ENCODE assay signal across 9 cellular contexts in the genomic region with DNA sequence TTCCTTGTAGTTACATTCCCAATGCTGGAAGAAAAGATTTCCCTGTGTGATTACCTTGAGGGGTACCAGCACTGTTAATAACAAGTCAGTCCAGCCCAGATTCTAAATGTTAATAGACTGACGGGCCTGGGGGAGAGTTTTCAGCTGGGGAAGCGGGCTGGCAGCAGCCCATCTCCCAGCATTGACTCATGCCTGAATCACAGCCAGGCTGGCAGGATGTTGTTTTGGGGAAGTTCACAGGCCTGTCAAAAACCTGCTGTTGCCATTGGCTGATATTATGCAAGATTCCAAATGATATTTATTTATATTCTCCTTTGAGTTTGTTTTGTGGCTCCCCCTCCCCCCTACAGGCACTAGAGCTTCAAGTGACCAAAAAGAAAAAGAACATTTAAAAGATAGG.
DNase-seq lines count a peak whose midpoint lies in the region; ATAC-seq, FAIRE-seq and TF ChIP-seq lines count a peak whose summit lies in the region.
"Had no signal": no experiment of that assay in that cellular context is flagged by ENCODE, and none has a peak within 500 bp of the region (broad histone marks: within the 10 kb centered on the region; RNA-seq: fewer than 3 reads in every experiment).

No MANE protein-coding gene starts in this region.

- TF ChIP-seq EP300 in SK-N-SH (IDR thresholded peaks at IDR 0.05; ENCODE audit: borderline replicate concordance in 1 of 2, low read depth in 1 of 2, low read length in 1 of 2) (peak in 1 of 2 experiments; percentile 82; a peak in 2 of 4 replicates), ovary (IDR thresholded peaks at IDR 0.05) (no peak)

- WGBS in SK-N-SH (ENCODE audit: low lambda C conversion rate), result 0% methylated on average over 1 of the region's 2 CpGs
- WGBS in ovary, 3 donors, result 25 to 44% (median 30%) methylated on average over 2 of the region's 2 CpGs
- 37 to 72% (median 52%) methylated on average over 2 of the region's 2 CpGs for WGBS in small intestine, 3 donors

- no peak for TF ChIP-seq CTCF in SK-N-SH (IDR thresholded peaks at IDR 0.05)
- no peak for TF ChIP-seq CTCF in fibroblast of the aortic adventitia (IDR thresholded peaks at IDR 0.05; ENCODE audit: insufficient read depth, low read length)
- no peak for TF ChIP-seq CTCF in ovary (IDR thresholded peaks at IDR 0.05)

- H3K79me2 ChIP-seq in SK-N-SH (ENCODE audit: insufficient read depth), result no peaks in the 10 kb centered on the region

- H3K4me3 ChIP-seq in SK-N-SH (ENCODE audit: low read depth in 2 of 2, low read length in 1 of 2), result no peak overlapping the region
- no peak overlapping the region for H3K4me3 ChIP-seq in fibroblast of the aortic adventitia (ENCODE audit: low read depth, low read length)
- no peak overlapping the region for H3K4me3 ChIP-seq in ovary
- H3K4me3 ChIP-seq in small intestine (ENCODE audit: low read depth in 1 of 2, low read length in 2 of 2), result no peak overlapping the region

- H3K9me2 ChIP-seq in SK-N-SH, result no peaks in the 10 kb centered on the region

- no peaks in the 10 kb centered on the region for H3K9me3 ChIP-seq in SK-N-SH
- H3K9me3 ChIP-seq in ovary, result no peaks in the 10 kb centered on the region
- H3K9me3 ChIP-seq in small intestine (ENCODE audit: control insufficient read depth, low read depth), result no peaks in the 10 kb centered on the region

- H2AFZ ChIP-seq in SK-N-SH (ENCODE audit: low read depth), result 0 out of 2 replicates have a peak overlapping the region, but pooled peaks have one; percentile 37

- H3K4me1 ChIP-seq in SK-N-SH (ENCODE audit: control insufficient read depth in 1 of 2, insufficient read depth in 2 of 2, low read depth in 1 of 2, low read length in 1 of 2) (peaks cover 2 to 31% of the 10 kb centered on the region in 2 experiments), ovary (ENCODE audit: insufficient read depth) (peaks cover 16% of the 10 kb centered on the region), small intestine (ENCODE audit: control insufficient read depth in 2 of 2, insufficient read depth in 1 of 2, low read depth in 1 of 2, low read length in 1 of 2) (no peaks in the 10 kb centered on the region)

- H3K27ac ChIP-seq in SK-N-SH (ENCODE audit: low read depth in 2 of 2, low read length in 1 of 2) (peak overlapping the region in 1 of 2 experiments; percentile 64; a peak in 2 of 4 replicates), ovary (peak overlapping the region in 1 of 2 donors; percentile 22), small intestine (ENCODE audit: low read depth in 1 of 2, low read length in 1 of 2) (no peak overlapping the region)

- ATAC-seq in GM21529 (IDR thresholded peaks at IDR 0.05; ENCODE audit: unreplicated experiment), result no peak

- H3K36me3 ChIP-seq in SK-N-SH (replicated peaks in 1 of 2; ENCODE audit: control insufficient read depth in 1 of 2, insufficient read depth in 2 of 2, low read length in 1 of 2) (no peaks in the 10 kb centered on the region), ovary (no peaks in the 10 kb centered on the region), small intestine (ENCODE audit: control insufficient read depth in 2 of 2, insufficient read depth in 2 of 2, low read length in 2 of 2) (no peaks in the 10 kb centered on the region)

- CTCF ChIA-PET in SK-N-SH (lab: Yijun Ruan, JAX), result no interaction called here

- DNase-seq in EL (peak; percentile 90), SK-N-SH (peak; percentile 1), fibroblast of the aortic adventitia (ENCODE audit: low read depth) (peak; percentile 84), ovary (peak; percentile 15 to 51 (median 45)), small intestine (no peak), NCI-H526 (lab: John Stamatoyannopoulos, UW) (no peak), SW480 (ENCODE audit: low spot score) (no peak)
- DNase-seq: activated CD4-positive, CD25-positive, alpha-beta regulatory T cell had no signal

- POLR2A ChIA-PET in SK-N-SH (lab: Yijun Ruan, JAX), result no interaction called here

- no peaks in the 10 kb centered on the region for H4K20me1 ChIP-seq in SK-N-SH (ENCODE audit: insufficient read depth)

- no peak for FAIRE-seq in small intestine (lab: Jason Lieb, UNC)

- no peak for TF ChIP-seq RAD21 in SK-N-SH (IDR thresholded peaks at IDR 0.05; ENCODE audit: low read length)

- H3K27me3 ChIP-seq in SK-N-SH (ENCODE audit: insufficient read depth) (no peaks in the 10 kb centered on the region), ovary (no peaks in the 10 kb centered on the region), small intestine (ENCODE audit: control insufficient read depth in 2 of 2, insufficient read depth in 2 of 2, low read length in 2 of 2) (no peaks in the 10 kb centered on the region)

- peak overlapping the region; percentile 65; the same call in 1 of the 2 replicates for H3K4me2 ChIP-seq in SK-N-SH

- no peak for TF ChIP-seq POLR2A in ovary (IDR thresholded peaks at IDR 0.05)

- intact Hi-C loops in ovary (cut with DNase I), result no loop called here

- H3F3A ChIP-seq in SK-N-SH (replicated peaks; ENCODE audit: insufficient read depth), result peaks cover 14% of the 10 kb centered on the region

- H3K9ac ChIP-seq in SK-N-SH, result no peak overlapping the region; the same call in 1 of the 2 replicates

TF ChIP-seq in SK-N-SH, 30 proteins besides CTCF, POLR2A, EP300 and RAD21 (continues in another document):
- TF ChIP-seq, protein P1, sequence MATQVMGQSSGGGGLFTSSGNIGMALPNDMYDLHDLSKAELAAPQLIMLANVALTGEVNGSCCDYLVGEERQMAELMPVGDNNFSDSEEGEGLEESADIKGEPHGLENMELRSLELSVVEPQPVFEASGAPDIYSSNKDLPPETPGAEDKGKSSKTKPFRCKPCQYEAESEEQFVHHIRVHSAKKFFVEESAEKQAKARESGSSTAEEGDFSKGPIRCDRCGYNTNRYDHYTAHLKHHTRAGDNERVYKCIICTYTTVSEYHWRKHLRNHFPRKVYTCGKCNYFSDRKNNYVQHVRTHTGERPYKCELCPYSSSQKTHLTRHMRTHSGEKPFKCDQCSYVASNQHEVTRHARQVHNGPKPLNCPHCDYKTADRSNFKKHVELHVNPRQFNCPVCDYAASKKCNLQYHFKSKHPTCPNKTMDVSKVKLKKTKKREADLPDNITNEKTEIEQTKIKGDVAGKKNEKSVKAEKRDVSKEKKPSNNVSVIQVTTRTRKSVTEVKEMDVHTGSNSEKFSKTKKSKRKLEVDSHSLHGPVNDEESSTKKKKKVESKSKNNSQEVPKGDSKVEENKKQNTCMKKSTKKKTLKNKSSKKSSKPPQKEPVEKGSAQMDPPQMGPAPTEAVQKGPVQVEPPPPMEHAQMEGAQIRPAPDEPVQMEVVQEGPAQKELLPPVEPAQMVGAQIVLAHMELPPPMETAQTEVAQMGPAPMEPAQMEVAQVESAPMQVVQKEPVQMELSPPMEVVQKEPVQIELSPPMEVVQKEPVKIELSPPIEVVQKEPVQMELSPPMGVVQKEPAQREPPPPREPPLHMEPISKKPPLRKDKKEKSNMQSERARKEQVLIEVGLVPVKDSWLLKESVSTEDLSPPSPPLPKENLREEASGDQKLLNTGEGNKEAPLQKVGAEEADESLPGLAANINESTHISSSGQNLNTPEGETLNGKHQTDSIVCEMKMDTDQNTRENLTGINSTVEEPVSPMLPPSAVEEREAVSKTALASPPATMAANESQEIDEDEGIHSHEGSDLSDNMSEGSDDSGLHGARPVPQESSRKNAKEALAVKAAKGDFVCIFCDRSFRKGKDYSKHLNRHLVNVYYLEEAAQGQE (IDR thresholded peaks at IDR 0.05; ENCODE audit: low read depth, low read length), result no peak
- TF ChIP-seq RFX5 (IDR thresholded peaks at IDR 0.05; ENCODE audit: low read length) (no peak), POLR2AphosphoS5 (IDR thresholded peaks at IDR 0.05; ENCODE audit: low read depth, low read length) (0 out of 2 replicates have a peak, but pooled peaks have one; percentile 19), JUND (IDR thresholded peaks at IDR 0.05) (peak; percentile 86), MXI1 (IDR thresholded peaks at IDR 0.05; ENCODE audit: low read depth, low read length) (no peak), ELF1 (IDR thresholded peaks at IDR 0.05) (no peak), FOSL2 (IDR thresholded peaks at IDR 0.05; ENCODE audit: borderline replicate concordance, low read depth) (peak; percentile 95), RCOR1 (IDR thresholded peaks at IDR 0.05; ENCODE audit: low read length) (no peak), FOXJ3 (CRISPR knock-in tag; IDR thresholded peaks at IDR 0.05) (no peak), NFIC (IDR thresholded peaks at IDR 0.05; ENCODE audit: borderline replicate concordance) (peak; percentile 93), SMC3 (IDR thresholded peaks at IDR 0.05; ENCODE audit: low read depth, low read length) (no peak), TEAD4 (IDR thresholded peaks at IDR 0.05; ENCODE audit: borderline replicate concordance, insufficient read depth) (peak; percentile 65), SIN3A (IDR thresholded peaks at IDR 0.05; ENCODE audit: borderline replicate concordance, low read depth, low read length) (peak; percentile 70; the same call in 1 of the 2 replicates), NRF1 (IDR thresholded peaks at IDR 0.05; ENCODE audit: low read depth, low read length) (no peak), RXRA (IDR thresholded peaks at IDR 0.05; ENCODE audit: borderline replicate concordance, low read depth) (peak; percentile 87), TAF1 (IDR thresholded peaks at IDR 0.05; ENCODE audit: borderline replicate concordance, low read depth, low read length) (no peak)
- TF ChIP-seq, protein P2, sequence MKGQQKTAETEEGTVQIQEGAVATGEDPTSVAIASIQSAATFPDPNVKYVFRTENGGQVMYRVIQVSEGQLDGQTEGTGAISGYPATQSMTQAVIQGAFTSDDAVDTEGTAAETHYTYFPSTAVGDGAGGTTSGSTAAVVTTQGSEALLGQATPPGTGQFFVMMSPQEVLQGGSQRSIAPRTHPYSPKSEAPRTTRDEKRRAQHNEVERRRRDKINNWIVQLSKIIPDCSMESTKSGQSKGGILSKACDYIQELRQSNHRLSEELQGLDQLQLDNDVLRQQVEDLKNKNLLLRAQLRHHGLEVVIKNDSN (IDR thresholded peaks at IDR 0.05; ENCODE audit: borderline replicate concordance, low read depth), result no peak
- TF ChIP-seq, protein P3, sequence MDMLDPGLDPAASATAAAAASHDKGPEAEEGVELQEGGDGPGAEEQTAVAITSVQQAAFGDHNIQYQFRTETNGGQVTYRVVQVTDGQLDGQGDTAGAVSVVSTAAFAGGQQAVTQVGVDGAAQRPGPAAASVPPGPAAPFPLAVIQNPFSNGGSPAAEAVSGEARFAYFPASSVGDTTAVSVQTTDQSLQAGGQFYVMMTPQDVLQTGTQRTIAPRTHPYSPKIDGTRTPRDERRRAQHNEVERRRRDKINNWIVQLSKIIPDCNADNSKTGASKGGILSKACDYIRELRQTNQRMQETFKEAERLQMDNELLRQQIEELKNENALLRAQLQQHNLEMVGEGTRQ (IDR thresholded peaks at IDR 0.05; ENCODE audit: borderline replicate concordance, low read depth, low read length), result no peak
- TF ChIP-seq, protein P4, sequence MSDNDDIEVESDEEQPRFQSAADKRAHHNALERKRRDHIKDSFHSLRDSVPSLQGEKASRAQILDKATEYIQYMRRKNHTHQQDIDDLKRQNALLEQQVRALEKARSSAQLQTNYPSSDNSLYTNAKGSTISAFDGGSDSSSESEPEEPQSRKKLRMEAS (IDR thresholded peaks at IDR 0.05; ENCODE audit: low read depth), result no peak

Comparison
In these comparisons a context has a peak if more than half of its experiments do, and no peak if none do; other contexts are left out.
1. DNase-seq: peak in EL (single experiment), SK-N-SH (single experiment), fibroblast of the aortic adventitia (single experiment) and ovary (5 of 5); none in small intestine (single experiment), NCI-H526 (0 of 2) and SW480 (single experiment).